Comparison of ENCODE assay signal across 27 cellular contexts in the genomic region with DNA sequence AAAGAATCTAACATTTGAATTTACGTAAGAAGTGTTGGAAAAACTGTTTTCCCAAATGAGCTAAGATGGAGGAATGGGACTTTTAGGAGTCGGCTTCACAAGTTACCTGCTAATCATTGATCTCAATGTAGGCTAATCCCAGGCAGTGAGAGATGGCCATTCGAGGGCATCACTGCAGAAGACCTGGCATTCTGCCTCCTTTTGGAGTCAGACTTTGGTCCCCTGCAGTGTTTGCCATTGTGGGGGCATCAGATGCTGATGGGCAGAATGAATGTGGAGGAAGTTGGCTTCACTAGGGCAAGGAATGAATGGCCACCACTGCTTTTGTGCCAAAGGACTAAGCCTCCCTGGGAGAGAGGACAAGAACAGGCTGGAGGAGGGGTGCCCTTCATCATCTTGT. TPM values are rescaled to one million over a fixed set of nuclear protein-coding genes. Genes with fewer than 3 reads are reported as not detected.
"Had no signal": no experiment of that assay in that cellular context is flagged by ENCODE, and none has a peak within 500 bp of the region (broad histone marks: within the 10 kb centered on the region; RNA-seq: fewer than 3 reads in every experiment).

No MANE protein-coding gene starts in this region.

- H3K36me3 Mint-ChIP-seq: activated CD4-positive, alpha-beta memory T cell treated with anti-CD3 and anti-CD28 coated beads for 36 hours; activated naive CD4-positive, alpha-beta T cell treated with anti-CD3 and anti-CD28 coated beads, Interleukin-2, amount 50 U/mL, for 72 hours; brain had no signal

- DNase-seq: activated B cell treated with CpG ODN at 0.5 μM for 24 hours; activated CD4-positive, alpha-beta memory T cell treated with anti-CD3 and anti-CD28 coated beads for 36 hours; activated CD4-positive, alpha-beta T cell treated with anti-CD3 and anti-CD28 coated beads for 1 hour; activated CD4-positive, alpha-beta T cell treated with anti-CD3 and anti-CD28 coated beads, Interleukin-2, amount 10 ng/mL, durations not matched to agents 24 days and 14 days; activated CD8-positive, alpha-beta memory T cell treated with anti-CD3 and anti-CD28 coated beads for 24 hours; activated effector memory CD4-positive, alpha-beta T cell treated with anti-CD3 and anti-CD28 coated beads, Interleukin-2, amount 50 U/mL, for 16 hours; activated naive CD4-positive, alpha-beta T cell treated with Interleukin-2 at 50 U/mL for 16 hours; activated naive CD8-positive, alpha-beta T cell treated with anti-CD3 and anti-CD28 coated beads, Interleukin-2, amount 50 U/mL, for 24 hours; activated T-cell treated with anti-CD3 and anti-CD28 coated beads, Interleukin-2, amount 50 U/mL, for 4 hours; amniotic stem cell; Karpas-422; MM.1S; NCI-H146; NCI-H187 treated with DMSO at 0.1 percent for 48 hours; NCI-H2081 treated with DMSO at 0.1 percent for 48 hours; NCI-H446; NCI-H524; NCI-H774; NK-92 treated with Interleukin-12 subunit alpha and Interleukin-12 subunit beta, amount 100 ng/mL, for 24 hours; PC-3; SHP77 treated with DMSO at 0.1 percent for 48 hours had no signal

- H3K4me1 Mint-ChIP-seq: activated B cell treated with CpG ODN at 0.5 μM for 24 hours; brain; central memory CD8-positive, alpha-beta T cell had no signal

- ATAC-seq: activated naive CD4-positive, alpha-beta T cell treated with anti-CD3 and anti-CD28 coated beads, Interleukin-2, amount 50 U/mL, for 72 hours; activated naive CD8-positive, alpha-beta T cell treated with anti-CD3 and anti-CD28 coated beads, Interleukin-2, amount 50 U/mL, for 24 hours; activated T-cell treated with anti-CD3 and anti-CD28 coated beads, Interleukin-2, amount 50 U/mL, for 4 hours; PC-3 had no signal

- H3K4me3 Mint-ChIP-seq: activated B cell treated with CpG ODN at 0.5 μM for 24 hours; activated CD4-positive, alpha-beta memory T cell treated with anti-CD3 and anti-CD28 coated beads for 36 hours; activated CD4-positive, alpha-beta T cell treated with anti-CD3 and anti-CD28 coated beads, Interleukin-2, amount 10 ng/mL, durations not matched to agents 24 days and 14 days; activated naive CD8-positive, alpha-beta T cell treated with anti-CD3 and anti-CD28 coated beads, Interleukin-2, amount 50 U/mL, for 24 hours; activated T-cell treated with anti-CD3 and anti-CD28 coated beads, Interleukin-2, amount 50 U/mL, for 4 hours; brain; central memory CD8-positive, alpha-beta T cell; T-helper 1 cell treated with Interleukin-12 subunit alpha and Interleukin-12 subunit beta and Interleukin-4 antibody, amounts not matched to agents 30 μg/mL and 1 μg/mL, for 36 hours had no signal

- H3K27ac Mint-ChIP-seq: activated B cell treated with CpG ODN at 0.5 μM for 24 hours; activated CD4-positive, alpha-beta memory T cell treated with anti-CD3 and anti-CD28 coated beads for 36 hours; activated CD4-positive, alpha-beta T cell treated with anti-CD3 and anti-CD28 coated beads, Interleukin-2, amount 10 ng/mL, durations not matched to agents 24 days and 14 days; activated naive CD4-positive, alpha-beta T cell treated with anti-CD3 and anti-CD28 coated beads, Interleukin-2, amount 50 U/mL, for 72 hours; activated naive CD8-positive, alpha-beta T cell treated with anti-CD3 and anti-CD28 coated beads, Interleukin-2, amount 50 U/mL, for 24 hours; brain; T-helper 1 cell treated with Interleukin-12 subunit alpha and Interleukin-12 subunit beta and Interleukin-4 antibody, amounts not matched to agents 30 μg/mL and 1 μg/mL, for 36 hours had no signal

- H3K9me3 Mint-ChIP-seq: activated B cell treated with CpG ODN at 0.5 μM for 24 hours; activated CD4-positive, alpha-beta memory T cell treated with anti-CD3 and anti-CD28 coated beads for 36 hours; activated CD4-positive, alpha-beta T cell treated with anti-CD3 and anti-CD28 coated beads, Interleukin-2, amount 10 ng/mL, durations not matched to agents 24 days and 14 days; activated naive CD4-positive, alpha-beta T cell treated with anti-CD3 and anti-CD28 coated beads, Interleukin-2, amount 50 U/mL, for 72 hours; activated naive CD8-positive, alpha-beta T cell treated with anti-CD3 and anti-CD28 coated beads, Interleukin-2, amount 50 U/mL, for 24 hours; activated T-cell treated with anti-CD3 and anti-CD28 coated beads, Interleukin-2, amount 50 U/mL, for 4 hours; brain; central memory CD8-positive, alpha-beta T cell; T-helper 1 cell treated with Interleukin-12 subunit alpha and Interleukin-12 subunit beta and Interleukin-4 antibody, amounts not matched to agents 30 μg/mL and 1 μg/mL, for 36 hours had no signal

RNA-seq across cellular contexts. Expression of a gene that starts 55.7 kb away (rescaled TPM):
- total RNA-seq: activated B cell treated with CpG ODN at 0.5 μM for 24 hours; activated CD4-positive, alpha-beta memory T cell treated with anti-CD3 and anti-CD28 coated beads for 36 hours; activated CD4-positive, alpha-beta T cell treated with anti-CD3 and anti-CD28 coated beads, Interleukin-2, amount 10 ng/mL, durations not matched to agents 24 days and 14 days; activated naive CD4-positive, alpha-beta T cell treated with anti-CD3 and anti-CD28 coated beads, Interleukin-2, amount 50 U/mL, for 72 hours; activated T-cell treated with anti-CD3 and anti-CD28 coated beads, Interleukin-2, amount 50 U/mL, for 4 hours; astrocyte; PC-3; SK-MEL-5 had no signal
